In the genomic region with DNA sequence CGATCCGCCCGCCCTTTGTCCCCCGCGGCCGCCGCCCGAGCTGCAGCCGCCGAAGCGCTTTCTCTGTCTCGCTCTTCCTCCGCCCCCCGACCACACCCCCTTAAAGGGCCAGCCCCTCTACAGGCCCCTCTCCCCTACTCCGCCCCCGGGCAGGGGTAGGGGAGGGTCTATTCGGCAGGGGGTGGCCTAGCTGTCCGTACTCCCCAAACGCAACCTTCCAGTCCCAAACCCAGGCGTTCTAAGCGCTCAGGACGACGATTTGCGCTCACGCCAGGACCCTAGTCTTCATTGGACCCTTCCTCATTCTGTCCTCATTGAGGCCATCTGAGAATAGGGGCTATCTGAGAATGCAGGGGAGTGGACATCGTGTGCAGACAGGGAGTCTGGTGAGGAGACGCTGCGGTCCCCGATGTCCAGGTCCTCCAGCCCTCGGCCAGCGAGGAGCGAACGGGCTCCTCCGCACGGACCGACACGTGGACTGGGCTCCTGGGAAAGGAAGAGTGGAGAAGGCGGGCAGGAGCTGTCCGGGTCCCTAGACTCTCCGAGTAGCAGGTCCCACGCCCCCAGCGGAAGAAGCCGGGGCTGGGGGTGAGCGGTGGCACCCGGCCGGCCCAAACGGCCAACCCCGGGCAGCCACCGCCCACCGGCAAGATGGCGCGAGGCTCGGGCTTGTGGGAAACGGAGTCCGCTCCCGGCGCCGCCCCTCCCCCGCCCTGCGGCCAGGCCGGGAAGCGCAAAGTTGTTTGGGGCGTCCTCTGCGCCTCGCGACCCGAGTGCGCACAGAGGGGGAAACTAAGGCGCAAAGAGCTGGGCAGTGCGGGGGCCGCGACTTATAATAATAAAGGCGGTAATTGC, we compare ENCODE assay signal across 1 cellular context.
TF ChIP-seq lines count a peak whose summit lies in the region.

A gene with protein sequence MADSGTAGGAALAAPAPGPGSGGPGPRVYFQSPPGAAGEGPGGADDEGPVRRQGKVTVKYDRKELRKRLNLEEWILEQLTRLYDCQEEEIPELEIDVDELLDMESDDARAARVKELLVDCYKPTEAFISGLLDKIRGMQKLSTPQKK (minus strand): TSS at position 70 of the 855 bp plus-strand sequence. CDS start 270 bp downstream, outside the sequence.

TF ChIP-seq in A549, 52 proteins besides CTCF, POLR2A, EP300 and RAD21 (continued from another document):
- TF ChIP-seq, protein P1, sequence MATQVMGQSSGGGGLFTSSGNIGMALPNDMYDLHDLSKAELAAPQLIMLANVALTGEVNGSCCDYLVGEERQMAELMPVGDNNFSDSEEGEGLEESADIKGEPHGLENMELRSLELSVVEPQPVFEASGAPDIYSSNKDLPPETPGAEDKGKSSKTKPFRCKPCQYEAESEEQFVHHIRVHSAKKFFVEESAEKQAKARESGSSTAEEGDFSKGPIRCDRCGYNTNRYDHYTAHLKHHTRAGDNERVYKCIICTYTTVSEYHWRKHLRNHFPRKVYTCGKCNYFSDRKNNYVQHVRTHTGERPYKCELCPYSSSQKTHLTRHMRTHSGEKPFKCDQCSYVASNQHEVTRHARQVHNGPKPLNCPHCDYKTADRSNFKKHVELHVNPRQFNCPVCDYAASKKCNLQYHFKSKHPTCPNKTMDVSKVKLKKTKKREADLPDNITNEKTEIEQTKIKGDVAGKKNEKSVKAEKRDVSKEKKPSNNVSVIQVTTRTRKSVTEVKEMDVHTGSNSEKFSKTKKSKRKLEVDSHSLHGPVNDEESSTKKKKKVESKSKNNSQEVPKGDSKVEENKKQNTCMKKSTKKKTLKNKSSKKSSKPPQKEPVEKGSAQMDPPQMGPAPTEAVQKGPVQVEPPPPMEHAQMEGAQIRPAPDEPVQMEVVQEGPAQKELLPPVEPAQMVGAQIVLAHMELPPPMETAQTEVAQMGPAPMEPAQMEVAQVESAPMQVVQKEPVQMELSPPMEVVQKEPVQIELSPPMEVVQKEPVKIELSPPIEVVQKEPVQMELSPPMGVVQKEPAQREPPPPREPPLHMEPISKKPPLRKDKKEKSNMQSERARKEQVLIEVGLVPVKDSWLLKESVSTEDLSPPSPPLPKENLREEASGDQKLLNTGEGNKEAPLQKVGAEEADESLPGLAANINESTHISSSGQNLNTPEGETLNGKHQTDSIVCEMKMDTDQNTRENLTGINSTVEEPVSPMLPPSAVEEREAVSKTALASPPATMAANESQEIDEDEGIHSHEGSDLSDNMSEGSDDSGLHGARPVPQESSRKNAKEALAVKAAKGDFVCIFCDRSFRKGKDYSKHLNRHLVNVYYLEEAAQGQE (IDR thresholded peaks at IDR 0.05) = no peak
- no peak for TF ChIP-seq HMGXB4 (CRISPR knock-in tag; IDR thresholded peaks at IDR 0.05; ENCODE audit: borderline replicate concordance)
- no peak for TF ChIP-seq BHLHE40 (IDR thresholded peaks at IDR 0.05; ENCODE audit: low read depth, low read length)
- TF ChIP-seq SREBF2 (IDR thresholded peaks at IDR 0.05) = no peak
- TF ChIP-seq POLR2AphosphoS2 (conservative IDR thresholded peaks at IDR 0.05; ENCODE audit: low read length) = peak; percentile 75; the same call in 1 of the 2 replicates
- no peak for TF ChIP-seq CHD4 (IDR thresholded peaks at IDR 0.05; ENCODE audit: borderline replicate concordance)
- TF ChIP-seq JUNB (IDR thresholded peaks at IDR 0.05) = no peak
- TF ChIP-seq CBX8 (IDR thresholded peaks at IDR 0.05) = no peak
- TF ChIP-seq MYC (IDR thresholded peaks at IDR 0.05; ENCODE audit: borderline replicate concordance, low read length) = peak; percentile 51; the same call in 1 of the 2 replicates
- TF ChIP-seq JUN (IDR thresholded peaks at IDR 0.05) = 0 out of 5 replicates have a peak, but pooled peaks of 1 of the 2 experiments have one; percentile 6
- no peak for TF ChIP-seq FOSL2 (IDR thresholded peaks at IDR 0.05)
- no peak for TF ChIP-seq FOSL2 (CRISPR knock-in tag; IDR thresholded peaks at IDR 0.05)
- TF ChIP-seq, protein P2, sequence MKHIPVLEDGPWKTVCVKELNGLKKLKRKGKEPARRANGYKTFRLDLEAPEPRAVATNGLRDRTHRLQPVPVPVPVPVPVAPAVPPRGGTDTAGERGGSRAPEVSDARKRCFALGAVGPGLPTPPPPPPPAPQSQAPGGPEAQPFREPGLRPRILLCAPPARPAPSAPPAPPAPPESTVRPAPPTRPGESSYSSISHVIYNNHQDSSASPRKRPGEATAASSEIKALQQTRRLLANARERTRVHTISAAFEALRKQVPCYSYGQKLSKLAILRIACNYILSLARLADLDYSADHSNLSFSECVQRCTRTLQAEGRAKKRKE (CRISPR knock-in tag; IDR thresholded peaks at IDR 0.05; ENCODE audit: low read depth) = no peak
- no peak for TF ChIP-seq RCOR1 (IDR thresholded peaks at IDR 0.05; ENCODE audit: low read depth, low read length)
- TF ChIP-seq MAX (IDR thresholded peaks at IDR 0.05) = peak; percentile 91
